1 cellular context compared by ENCODE assay signal in genomic region chr11:71611218-71611910, GRCh38.
TF ChIP-seq lines count a peak whose summit lies in the region.

No MANE protein-coding gene starts in this region.

TF ChIP-seq in K562, 482 proteins besides CTCF, POLR2A, EP300 and RAD21 (continued from another document):
- TF ChIP-seq CUX1 (CRISPR knock-in tag; IDR thresholded peaks at IDR 0.05) (0 out of 2 replicates have a peak, but pooled peaks have one; percentile 41), RAD51 (IDR thresholded peaks at IDR 0.05; ENCODE audit: borderline replicate concordance, low read depth) (peak; percentile 53)
TF ChIP-seq in K562: peak in this region for 8; not testable (repeated sequence) for 474.
